ENCODE assay signal across 14 cellular contexts in the genomic region with DNA sequence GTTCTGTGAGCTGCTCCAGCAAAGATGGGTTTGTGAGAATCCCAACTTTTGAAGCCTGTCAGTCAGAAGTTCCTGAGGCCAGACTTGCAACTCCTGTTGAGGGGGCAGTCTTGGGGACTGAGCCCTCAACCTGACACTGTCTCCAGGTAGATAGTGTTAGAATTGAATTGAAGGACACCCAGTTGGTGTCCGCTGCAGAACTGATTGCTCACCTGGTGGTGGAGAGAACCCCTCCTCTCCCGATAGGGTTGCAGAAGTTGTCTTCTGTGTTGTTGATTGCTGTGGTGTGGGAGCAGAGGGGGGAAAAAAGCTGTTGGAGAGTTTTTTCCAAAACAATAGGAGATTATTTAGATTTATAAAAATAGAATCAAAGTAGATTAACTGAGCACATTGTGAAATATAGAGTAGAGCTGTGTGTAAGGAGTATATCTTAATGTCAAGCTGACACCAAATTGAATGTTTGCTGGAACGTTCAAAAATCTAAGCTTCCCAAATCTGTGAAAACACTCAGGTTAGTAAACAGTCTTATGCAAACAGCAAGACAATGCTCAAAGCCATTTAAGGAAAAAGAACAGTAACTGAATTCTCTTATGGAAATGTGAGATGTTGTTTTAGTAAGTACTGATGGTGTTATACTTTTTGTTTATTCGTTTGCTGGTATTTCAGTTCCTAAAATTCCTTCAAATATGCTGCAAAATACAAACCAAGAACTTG. TPM values are rescaled to one million over a fixed set of nuclear protein-coding genes. Genes with fewer than 3 reads are reported as not detected.
DNase-seq lines count a peak whose midpoint lies in the region; ATAC-seq and TF ChIP-seq lines count a peak whose summit lies in the region.
"Had no signal": no experiment of that assay in that cellular context is flagged by ENCODE, and none has a peak within 500 bp of the region (broad histone marks: within the 10 kb centered on the region; RNA-seq: fewer than 3 reads in every experiment).

No MANE protein-coding gene starts in this region.

- WGBS in mammary epithelial cell (ENCODE audit: low coverage, missing lambda C conversion rate) = 100% methylated on average over 4 of the region's 4 CpGs

- H3K79me2 ChIP-seq in mammary epithelial cell (ENCODE audit: insufficient read depth, low read length) = peaks cover 100% of the 10 kb centered on the region
- H3K79me2 ChIP-seq in PC-9 (ENCODE audit: low read depth) = peaks cover 100% of the 10 kb centered on the region

- DNase-seq in MCF 10A (ENCODE audit: unreplicated experiment) = no peak
- no peak for DNase-seq in mammary epithelial cell
- no peak for DNase-seq in PC-9
- peak; percentile 55 for DNase-seq in fibroblast of villous mesenchyme (ENCODE audit: low read depth)
- DNase-seq in stimulated activated effector memory CD8-positive, alpha-beta T cell treated with anti-CD3 and anti-CD28 coated beads, Interleukin-12 subunit alpha, Interleukin-12 subunit beta, amount 100 ng/mL, for 72 hours (ENCODE audit: low spot score in 2 of 2) = no peak
- DNase-seq in activated CD4-positive, CD25-positive, alpha-beta regulatory T cell treated with anti-CD3 and anti-CD28 coated beads, Interleukin-2, amount 50 U/mL, for 72 hours = no peak
- DNase-seq: activated CD4-positive, alpha-beta T cell treated with anti-CD3 and anti-CD28 coated beads, Interleukin-2, amount 50 U/mL, for 4 hours; DMS79 treated with DMSO at 0.1 percent for 48 hours; esophagus squamous epithelium; NCI-H187; NCI-H69; transverse colon had no signal

- peaks cover 4% of the 10 kb centered on the region for H3K4me1 ChIP-seq in mammary epithelial cell (ENCODE audit: insufficient read depth, low read length)
- H3K4me1 ChIP-seq in PC-9 (replicated peaks; ENCODE audit: insufficient read depth) = peaks cover 89% of the 10 kb centered on the region

- no peaks in the 10 kb centered on the region for H3K36me3 Mint-ChIP-seq in MCF 10A (ENCODE audit: insufficient read depth, unreplicated experiment)
- H3K36me3 Mint-ChIP-seq in stimulated activated effector memory CD8-positive, alpha-beta T cell treated with anti-CD3 and anti-CD28 coated beads, Interleukin-12 subunit alpha, Interleukin-12 subunit beta, amount 100 ng/mL, for 72 hours = peaks cover 91% of the 10 kb centered on the region

- H3K9me3 Mint-ChIP-seq in MCF 10A (ENCODE audit: unreplicated experiment) = no peaks in the 10 kb centered on the region
- no peaks in the 10 kb centered on the region for H3K9me3 Mint-ChIP-seq in stimulated activated effector memory CD8-positive, alpha-beta T cell treated with anti-CD3 and anti-CD28 coated beads, Interleukin-12 subunit alpha, Interleukin-12 subunit beta, amount 100 ng/mL, for 72 hours

- H3K9me3 ChIP-seq in mammary epithelial cell (replicated peaks; ENCODE audit: insufficient read depth, low read length) (no peaks in the 10 kb centered on the region), PC-9 (ENCODE audit: insufficient read depth, low read depth) (no peaks in the 10 kb centered on the region)
- H3K9me3 ChIP-seq: esophagus squamous epithelium, transverse colon had no signal

- ATAC-seq in stimulated activated effector memory CD8-positive, alpha-beta T cell treated with anti-CD3 and anti-CD28 coated beads, Interleukin-12 subunit alpha, Interleukin-12 subunit beta, amount 100 ng/mL, for 72 hours = no peak
- ATAC-seq in GM21360 (IDR thresholded peaks at IDR 0.05; ENCODE audit: unreplicated experiment) = no peak
- no peak for ATAC-seq in GM21367 (IDR thresholded peaks at IDR 0.05; ENCODE audit: unreplicated experiment)

- POLR2A ChIA-PET in MCF 10A (lab: Yijun Ruan, JAX) (interaction anchor here (0.6 to 9.1 kb wide), 3 partner anchors 7 to 68 kb away, joined by 3 to 67 read pairs (median 4); no protein-coding TSS in a partner anchor), PC-9 (lab: Charles Lee; ENCODE audit: unreplicated experiment) (no interaction called here)

- H3K4me3 Mint-ChIP-seq in MCF 10A (ENCODE audit: unreplicated experiment) = no peak overlapping the region
- H3K4me3 Mint-ChIP-seq in stimulated activated effector memory CD8-positive, alpha-beta T cell treated with anti-CD3 and anti-CD28 coated beads, Interleukin-12 subunit alpha, Interleukin-12 subunit beta, amount 100 ng/mL, for 72 hours = no peak overlapping the region

- BruUV-seq in MCF 10A (replicated peaks; lab: Mats Ljungman, UMichigan) = no TSS peak
- no TSS peak for BruUV-seq in mammary epithelial cell (replicated peaks; lab: Mats Ljungman, UMichigan)
- BruUV-seq in PC-9 (replicated peaks; lab: Mats Ljungman, UMichigan) = no TSS peak

- H3K27me3 ChIP-seq in mammary epithelial cell (ENCODE audit: insufficient read depth, low read length) (no peaks in the 10 kb centered on the region), PC-9 (ENCODE audit: insufficient read depth, low read depth) (no peaks in the 10 kb centered on the region)
- H3K27me3 ChIP-seq: esophagus squamous epithelium, transverse colon had no signal

- H3K27ac ChIP-seq in mammary epithelial cell (ENCODE audit: insufficient read depth, low read depth, low read length) = no peak overlapping the region
- H3K27ac ChIP-seq in PC-9 = peak overlapping the region; percentile 22
- H3K27ac ChIP-seq: esophagus squamous epithelium, transverse colon had no signal

- dilution Hi-C loops in mammary epithelial cell (cut with HindIII; ENCODE audit: low sequenced_read_pairs) = no loop called here

- CTCF ChIA-PET in MCF 10A (lab: Yijun Ruan, JAX) = interaction anchor here (1.0 to 1.1 kb wide), 2 partner anchors 16 to 242 kb away, joined by 3 read pairs; no protein-coding TSS in a partner anchor
- CTCF ChIA-PET in mammary epithelial cell (lab: Charles Lee; ENCODE audit: low non-redundant PET) = no interaction called here
- CTCF ChIA-PET in PC-9 (lab: Charles Lee) = no interaction called here

- intact Hi-C loops in MCF 10A (cut with micrococcal nuclease) (no loop called here), mammary epithelial cell (cut with micrococcal nuclease) (no loop called here), PC-9 (cut with micrococcal nuclease; ENCODE audit: unreplicated experiment) (no loop called here)

- H3F3A ChIP-seq in PC-9 (ENCODE audit: insufficient read depth, low read depth) = peaks cover 93% of the 10 kb centered on the region

- peak overlapping the region; percentile 34 for H3K27ac Mint-ChIP-seq in MCF 10A (ENCODE audit: low read depth, unreplicated experiment)
- peak overlapping the region; percentile 69 for H3K27ac Mint-ChIP-seq in stimulated activated effector memory CD8-positive, alpha-beta T cell treated with anti-CD3 and anti-CD28 coated beads, Interleukin-12 subunit alpha, Interleukin-12 subunit beta, amount 100 ng/mL, for 72 hours

- H4K20me1 ChIP-seq in mammary epithelial cell (ENCODE audit: insufficient read depth, low read length) (peaks cover 45% of the 10 kb centered on the region), PC-9 (ENCODE audit: insufficient read depth) (peaks cover 100% of the 10 kb centered on the region)

- H3K9ac ChIP-seq in mammary epithelial cell (ENCODE audit: insufficient read depth, low read length) = no peak overlapping the region

- H3K4me1 Mint-ChIP-seq in MCF 10A (ENCODE audit: insufficient read depth, unreplicated experiment) = peaks cover 32% of the 10 kb centered on the region
- peaks cover 45% of the 10 kb centered on the region for H3K4me1 Mint-ChIP-seq in stimulated activated effector memory CD8-positive, alpha-beta T cell treated with anti-CD3 and anti-CD28 coated beads, Interleukin-12 subunit alpha, Interleukin-12 subunit beta, amount 100 ng/mL, for 72 hours

- no peak overlapping the region for H2AFZ ChIP-seq in mammary epithelial cell (ENCODE audit: low read depth, low read length)
- no peak overlapping the region for H2AFZ ChIP-seq in PC-9

- no peak for TF ChIP-seq CTCF in MCF 10A (IDR thresholded peaks at IDR 0.05; ENCODE audit: unreplicated experiment)
- no peak for TF ChIP-seq CTCF in mammary epithelial cell (conservative IDR thresholded peaks at IDR 0.05 in 1 of 2, IDR thresholded peaks at IDR 0.05 in 1 of 2; ENCODE audit: extremely low read depth in 1 of 2, insufficient read depth in 1 of 2, low read depth in 1 of 2, low read length in 2 of 2)
- no peak for TF ChIP-seq CTCF in PC-9 (conservative IDR thresholded peaks at IDR 0.05)
- no peak for TF ChIP-seq CTCF in fibroblast of villous mesenchyme (IDR thresholded peaks at IDR 0.05; ENCODE audit: insufficient read depth, low read depth, low read length)

- no peaks in the 10 kb centered on the region for H3K36me3 ChIP-seq in mammary epithelial cell (ENCODE audit: insufficient read depth, low read length)
- peaks cover 14% of the 10 kb centered on the region; the same call in 1 of the 2 replicates for H3K36me3 ChIP-seq in PC-9 (ENCODE audit: low read depth)
- H3K36me3 ChIP-seq: esophagus squamous epithelium, transverse colon had no signal

- no peaks in the 10 kb centered on the region for H3K9me2 ChIP-seq in PC-9 (ENCODE audit: insufficient read depth)

- H3K4me3 ChIP-seq in mammary epithelial cell (replicated peaks in 1 of 3; ENCODE audit: insufficient read depth in 1 of 3, low read depth in 2 of 3, low read length in 3 of 3) (no peak overlapping the region), PC-9 (no peak overlapping the region), fibroblast of villous mesenchyme (ENCODE audit: low read depth, low read length) (peak overlapping the region; percentile 27)
- H3K4me3 ChIP-seq: esophagus squamous epithelium, transverse colon had no signal

- H3K4me2 ChIP-seq in mammary epithelial cell (ENCODE audit: insufficient read depth, low read depth, low read length) (no peak overlapping the region), PC-9 (peak overlapping the region; percentile 3)

- in situ Hi-C loops in mammary epithelial cell (cut with MboI; ENCODE audit: low sequenced_read_pairs in 2 of 2) = no loop called here

- no peaks in the 10 kb centered on the region for H3K27me3 Mint-ChIP-seq in MCF 10A (ENCODE audit: insufficient read depth, unreplicated experiment)

RNA-seq across cellular contexts. Expression of a gene that starts 18.6 kb away (rescaled TPM):
- total RNA-seq in MCF 10A (2022) = 193 and 202 TPM in 2 replicates
- total RNA-seq in mammary epithelial cell = 100 to 1,000 TPM; 227 to 682 TPM
- polyA plus RNA-seq in mammary epithelial cell = 76.6 TPM
- polyA minus RNA-seq in mammary epithelial cell = 178 TPM
- 146 and 154 TPM in 2 replicates for total RNA-seq in PC-9 (2021)
- total RNA-seq in fibroblast of villous mesenchyme = 395 and 671 TPM in 2 replicates

RNA-seq across cellular contexts. Expression of a gene that starts 48.3 kb away (rescaled TPM):
- total RNA-seq in MCF 10A (2022) = 18.4 and 21.0 TPM in 2 replicates
- total RNA-seq in mammary epithelial cell = 10 to 100 TPM; 12.2 to 13.0 TPM
- polyA plus RNA-seq in mammary epithelial cell = 5.9 TPM
- 4.4 TPM for polyA minus RNA-seq in mammary epithelial cell
- 17.9 and 18.0 TPM in 2 replicates for total RNA-seq in PC-9 (2021)
- 9.3 and 27.2 TPM in 2 replicates for total RNA-seq in fibroblast of villous mesenchyme
